In the genomic region with DNA sequence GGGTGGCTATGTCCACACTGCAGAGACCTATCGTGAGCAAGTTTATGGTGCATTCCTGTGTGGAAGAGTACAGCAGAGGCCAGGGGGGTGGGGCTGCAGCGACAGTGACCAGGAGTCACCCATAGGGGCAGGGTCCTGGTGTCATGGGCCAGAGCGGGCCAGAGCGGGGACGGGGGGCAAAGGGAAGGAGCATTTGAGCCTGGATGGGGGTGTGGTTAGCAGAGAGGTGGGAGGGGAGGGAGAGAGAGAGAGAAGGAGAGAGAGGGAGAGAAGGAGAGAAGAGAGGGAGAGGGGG, we compare ENCODE assay signal across 22 cellular contexts. TPM values are rescaled to one million over a fixed set of nuclear protein-coding genes. Genes with fewer than 3 reads are reported as not detected.
A peak's percentile ranks its signal among the peaks of the same experiment; 100 is the strongest.
DNase-seq lines count a peak whose midpoint lies in the region; ATAC-seq and TF ChIP-seq lines count a peak whose summit lies in the region.
"Had no signal": no experiment of that assay in that cellular context is flagged by ENCODE, and none has a peak within 500 bp of the region (broad histone marks: within the 10 kb centered on the region; RNA-seq: fewer than 3 reads in every experiment).

No MANE protein-coding gene starts in this region.

- H3K4ac ChIP-seq in neuronal stem cell (ENCODE audit: low read length): no peak overlapping the region

- H3K4me1 ChIP-seq in Panc1 (ENCODE audit: control insufficient read depth, insufficient read depth, low read length) (no peaks in the 10 kb centered on the region), neuronal stem cell (ENCODE audit: control insufficient read depth in 2 of 2, insufficient read depth in 1 of 2, low read depth in 1 of 2, low read length in 2 of 2) (peaks cover 0 to 8% of the 10 kb centered on the region in 2 donors), ascending aorta (no peaks in the 10 kb centered on the region)

- no peak overlapping the region for H2BK15ac ChIP-seq in neuronal stem cell (ENCODE audit: low read length)

- H3K36me3 ChIP-seq in H7 (replicated peaks; ENCODE audit: control insufficient read depth, insufficient read depth, low read length): no peaks in the 10 kb centered on the region
- no peaks in the 10 kb centered on the region for H3K36me3 ChIP-seq in Panc1 (ENCODE audit: control insufficient read depth, insufficient read depth, low read length)
- no peaks in the 10 kb centered on the region for H3K36me3 ChIP-seq in neuronal stem cell (replicated peaks in 1 of 2; ENCODE audit: control insufficient read depth in 2 of 2, insufficient read depth in 2 of 2, low read length in 2 of 2)
- H3K36me3 ChIP-seq in ascending aorta: no peaks in the 10 kb centered on the region

- no peak overlapping the region for H3K23ac ChIP-seq in neuronal stem cell (ENCODE audit: low read depth, low read length, poor library complexity)

- H3K9ac ChIP-seq in neuronal stem cell (ENCODE audit: low read depth, low read length, poor library complexity): no peak overlapping the region

- POLR2A ChIA-PET in Panc1 (lab: Charles Lee): no interaction called here

- no peaks in the 10 kb centered on the region for H3K27me3 ChIP-seq in H7 (ENCODE audit: control insufficient read depth, insufficient read depth, low read length)
- no peaks in the 10 kb centered on the region for H3K27me3 ChIP-seq in Panc1 (ENCODE audit: control insufficient read depth, insufficient read depth, low read length)
- H3K27me3 ChIP-seq in neuronal stem cell (ENCODE audit: control insufficient read depth in 3 of 3, insufficient read depth in 3 of 3, low read depth in 1 of 3, low read length in 3 of 3): peaks cover 0 to 24% (median 0%) of the 10 kb centered on the region in 3 experiments
- no peaks in the 10 kb centered on the region for H3K27me3 ChIP-seq in ascending aorta

- H3K4me2 ChIP-seq in neuronal stem cell (ENCODE audit: insufficient read depth, low read length, poor library complexity, severe bottlenecking): no peak overlapping the region

- H4K91ac ChIP-seq in neuronal stem cell (ENCODE audit: low read depth, low read length, poor library complexity): no peak overlapping the region

- H2BK120ac ChIP-seq in neuronal stem cell (ENCODE audit: low read depth, low read length): no peak overlapping the region

- H3K4me3 ChIP-seq in H7 (ENCODE audit: insufficient read depth, low read depth, low read length) (no peak overlapping the region), Panc1 (ENCODE audit: low read depth in 2 of 2, low read length in 2 of 2) (no peak overlapping the region), neuronal stem cell (ENCODE audit: low read length in 2 of 2) (no peak overlapping the region), ascending aorta (no peak overlapping the region)

- H2BK5ac ChIP-seq in neuronal stem cell (ENCODE audit: low read length): no peak overlapping the region

- peak overlapping the region; percentile 87 for H3K18ac ChIP-seq in neuronal stem cell (ENCODE audit: low read length)

- H4K8ac ChIP-seq in neuronal stem cell (ENCODE audit: low read depth, low read length): no peak overlapping the region

- no peak overlapping the region for H2AK5ac ChIP-seq in neuronal stem cell (ENCODE audit: low read depth, low read length)

- DNase-seq in H7 (peak; percentile 90), Panc1 (ENCODE audit: low read depth, low spot score) (no peak), iPS-NIHi11 (ENCODE audit: low spot score) (peak; percentile 71), neuronal stem cell (ENCODE audit: low spot score) (no peak), ascending aorta (ENCODE audit: low spot score in 2 of 2) (no peak)
- DNase-seq: CD4-positive, CD25-positive, alpha-beta regulatory T cell; COR-L47; DMS 273 treated with DMSO at 0.1 percent for 48 hours; DMS79 treated with DMSO at 0.1 percent for 48 hours; HCEC 1CT; KG1; NCI-H1105; NCI-H146; NCI-H2029 treated with DMSO at 0.1 percent for 48 hours; NCI-H226; NCI-H510A treated with DMSO at 0.1 percent for 48 hours; NCI-H774; NK-92 treated with Interleukin-12 subunit alpha and Interleukin-12 subunit beta, amount 100 ng/mL, for 24 hours; T-helper 1 cell had no signal

- intact Hi-C loops in Panc1 (cut with micrococcal nuclease; ENCODE audit: unreplicated experiment) (no loop called here), ascending aorta (cut with DNase I) (no loop called here)

- H3K9me3 ChIP-seq in Panc1 (ENCODE audit: control insufficient read depth, insufficient read depth, low read depth, low read length) (no peaks in the 10 kb centered on the region), neuronal stem cell (replicated peaks in 1 of 2; ENCODE audit: control insufficient read depth in 2 of 2, insufficient read depth in 1 of 2, low read depth in 1 of 2, low read length in 2 of 2) (no peaks in the 10 kb centered on the region), ascending aorta (no peaks in the 10 kb centered on the region)

- TF ChIP-seq CTCF in Panc1 (IDR thresholded peaks at IDR 0.05): no peak
- no peak for TF ChIP-seq CTCF in ascending aorta (IDR thresholded peaks at IDR 0.05)

- CTCF ChIA-PET in Panc1 (lab: Charles Lee): no interaction called here

- H3K14ac ChIP-seq in neuronal stem cell (ENCODE audit: low read length): no peak overlapping the region

- in situ Hi-C loops in Panc1 (cut with HindIII; ENCODE audit: low pct_unique_long_range_greater_than_20kb, low sequenced_read_pairs): no loop called here

- H3K27ac ChIP-seq in Panc1 (ENCODE audit: low read length): no peak overlapping the region
- no peak overlapping the region for H3K27ac ChIP-seq in neuronal stem cell (replicated peaks; ENCODE audit: low read length)
- no peak overlapping the region for H3K27ac ChIP-seq in ascending aorta

- BruUV-seq in Panc1 (replicated peaks; lab: Mats Ljungman, UMichigan): no TSS peak

- WGBS in neuronal stem cell (ENCODE audit: extremely low coverage in 2 of 2, insufficient read length in 2 of 2, insufficient replicate concordance in 1 of 2), 2 donors: no CpG with 5 or more reads among the region's 5 CpGs

- ATAC-seq in Panc1: peak; percentile 70
- ATAC-seq in HG03045 (IDR thresholded peaks at IDR 0.05; ENCODE audit: unreplicated experiment): no peak
- ATAC-seq in GM21390 (IDR thresholded peaks at IDR 0.05; ENCODE audit: unreplicated experiment): no peak

- H2AFZ ChIP-seq in neuronal stem cell (ENCODE audit: low read length): no peak overlapping the region

- no peak overlapping the region for H2BK12ac ChIP-seq in neuronal stem cell (ENCODE audit: low read length)

- H3K79me1 ChIP-seq in neuronal stem cell (ENCODE audit: low read depth, low read length): peaks cover 11% of the 10 kb centered on the region

RNA-seq across cellular contexts. Expression of gene JPH3, which starts 17.8 kb away (rescaled TPM):
- 24.0 and 25.6 TPM in 2 replicates for total RNA-seq in H7 (2014; rRNA removed; shearing (Covaris generic))
- 1.2 TPM for total RNA-seq in Panc1 (2021; ENCODE audit: unreplicated experiment)
- 4.8 TPM for polyA plus RNA-seq in Panc1 (2012; ENCODE audit: insufficient read length)
- 18.1 TPM for polyA plus RNA-seq in neuronal stem cell (2013, experiment 1 of 2)
- 17.6 TPM for polyA plus RNA-seq in neuronal stem cell (2013, experiment 2 of 2)
- not detected for total RNA-seq in ascending aorta
- total RNA-seq: CD4-positive, CD25-positive, alpha-beta regulatory T cell had no signal
- polyA plus RNA-seq: BJ; CD4-positive, CD25-positive, alpha-beta regulatory T cell had no signal

Comparison
In these comparisons a context has a peak if more than half of its experiments do, and no peak if none do; other contexts are left out.
1. DNase-seq: peak in H7 (single experiment) and iPS-NIHi11 (single experiment); none in Panc1 (single experiment), neuronal stem cell (single experiment) and ascending aorta (0 of 2).
2. RNA of gene JPH3, which starts 17.8 kb away (total RNA-seq): 24.0 to 25.6 TPM in H7; 1.2 TPM in Panc1 (single experiment) and not detected in ascending aorta (single experiment); every median in the first group is over 10 times any median in the second.